9 cellular contexts compared by ENCODE assay signal in genomic region chr9:37197158-37198033, GRCh38.
DNase-seq lines count a peak whose midpoint lies in the region; ATAC-seq, FAIRE-seq and TF ChIP-seq lines count a peak whose summit lies in the region.
"Had no signal": no experiment of that assay in that cellular context is flagged by ENCODE, and none has a peak within 500 bp of the region (broad histone marks: within the 10 kb centered on the region; RNA-seq: fewer than 3 reads in every experiment).

No MANE protein-coding gene starts in this region.

- peaks cover 46% of the 10 kb centered on the region for H3K4me1 Mint-ChIP-seq in activated CD4-positive, alpha-beta memory T cell treated with anti-CD3 and anti-CD28 coated beads for 36 hours (ENCODE audit: low read depth)
- H3K4me1 Mint-ChIP-seq in activated CD4-positive, alpha-beta memory T cell treated with anti-CD3 and anti-CD28 coated beads, Interleukin-2, amount 10 ng/mL, durations not matched to agents 7 days and 5 days: peaks cover 45% of the 10 kb centered on the region

- intact Hi-C loops in activated CD4-positive, alpha-beta memory T cell treated with anti-CD3 and anti-CD28 coated beads for 36 hours (cut with micrococcal nuclease): loop anchor here (1.0 kb wide), 1 partner anchor 10 kb away; no protein-coding TSS in a partner anchor
- intact Hi-C loops in colonic mucosa (cut with DNase I): no loop called here

- ATAC-seq in HG03159 (IDR thresholded peaks at IDR 0.05; ENCODE audit: unreplicated experiment): peak; percentile 58

- H3K27ac ChIP-seq in small intestine (ENCODE audit: low read depth in 1 of 2, low read length in 1 of 2): no peak overlapping the region
- no peak overlapping the region for H3K27ac ChIP-seq in colonic mucosa
- H3K27ac ChIP-seq: C4-2B had no signal

- peaks cover 0 to 7% of the 10 kb centered on the region in 2 donors for H3K4me1 ChIP-seq in small intestine (ENCODE audit: control insufficient read depth in 2 of 2, insufficient read depth in 1 of 2, low read depth in 1 of 2, low read length in 1 of 2)
- H3K4me1 ChIP-seq in colonic mucosa: no peaks in the 10 kb centered on the region

- no peak overlapping the region for H3K9ac ChIP-seq in colonic mucosa (ENCODE audit: low read depth in 2 of 2, low read length in 2 of 2)

- H3K27ac Mint-ChIP-seq in activated CD4-positive, alpha-beta memory T cell treated with anti-CD3 and anti-CD28 coated beads for 36 hours: peak overlapping the region; percentile 77
- no peak overlapping the region for H3K27ac Mint-ChIP-seq in activated CD4-positive, alpha-beta memory T cell treated with anti-CD3 and anti-CD28 coated beads, Interleukin-2, amount 10 ng/mL, durations not matched to agents 7 days and 5 days

- no peak overlapping the region for H3K4me3 ChIP-seq in small intestine (ENCODE audit: low read depth in 1 of 2, low read length in 2 of 2)
- no peak overlapping the region for H3K4me3 ChIP-seq in colonic mucosa

- CTCF ChIA-PET in activated CD4-positive, alpha-beta memory T cell treated with anti-CD3 and anti-CD28 coated beads for 36 hours (lab: Charles Lee): no interaction called here
- CTCF ChIA-PET in activated CD4-positive, alpha-beta memory T cell treated with anti-CD3 and anti-CD28 coated beads, Interleukin-2, amount 10 ng/mL, durations not matched to agents 7 days and 5 days (lab: Charles Lee): no interaction called here

- no peak for TF ChIP-seq CTCF in colonic mucosa (IDR thresholded peaks at IDR 0.05)

- no peaks in the 10 kb centered on the region for H3K36me3 ChIP-seq in small intestine (ENCODE audit: control insufficient read depth in 2 of 2, insufficient read depth in 2 of 2, low read length in 2 of 2)
- H3K36me3 ChIP-seq in colonic mucosa: no peaks in the 10 kb centered on the region

- no peak for FAIRE-seq in small intestine (lab: Jason Lieb, UNC)

- WGBS in small intestine, 3 donors: 46 to 76% (median 49%) methylated on average over 4 of the region's 4 CpGs

- DNase-seq in activated CD4-positive, alpha-beta memory T cell treated with anti-CD3 and anti-CD28 coated beads for 36 hours: no peak
- no peak for DNase-seq in activated CD4-positive, alpha-beta memory T cell treated with anti-CD3 and anti-CD28 coated beads, Interleukin-2, amount 10 ng/mL, durations not matched to agents 7 days and 5 days
- DNase-seq in RPMI8226 (peak; percentile 66), hepatic stellate cell (ENCODE audit: low spot score) (peak; percentile 17), GM19240 (ENCODE audit: insufficient read length, low spot score) (no peak), small intestine (no peak), colonic mucosa (no peak)

- no peaks in the 10 kb centered on the region for H3K9me3 Mint-ChIP-seq in activated CD4-positive, alpha-beta memory T cell treated with anti-CD3 and anti-CD28 coated beads for 36 hours
- no peaks in the 10 kb centered on the region for H3K9me3 Mint-ChIP-seq in activated CD4-positive, alpha-beta memory T cell treated with anti-CD3 and anti-CD28 coated beads, Interleukin-2, amount 10 ng/mL, durations not matched to agents 7 days and 5 days

- peaks cover 14% of the 10 kb centered on the region for H3K36me3 Mint-ChIP-seq in activated CD4-positive, alpha-beta memory T cell treated with anti-CD3 and anti-CD28 coated beads for 36 hours
- H3K36me3 Mint-ChIP-seq in activated CD4-positive, alpha-beta memory T cell treated with anti-CD3 and anti-CD28 coated beads, Interleukin-2, amount 10 ng/mL, durations not matched to agents 7 days and 5 days (ENCODE audit: low read depth): peaks cover 29% of the 10 kb centered on the region

- POLR2A ChIA-PET in activated CD4-positive, alpha-beta memory T cell treated with anti-CD3 and anti-CD28 coated beads for 36 hours (lab: Charles Lee): no interaction called here
- POLR2A ChIA-PET in activated CD4-positive, alpha-beta memory T cell treated with anti-CD3 and anti-CD28 coated beads, Interleukin-2, amount 10 ng/mL, durations not matched to agents 7 days and 5 days (lab: Charles Lee): interaction anchor here (1.0 to 1.2 kb wide), 2 partner anchors 9 to 77 kb away, joined by 5 read pairs; partner anchors contain the start of gene ZCCHC7

- H3K9me3 ChIP-seq in small intestine (ENCODE audit: control insufficient read depth, low read depth) (no peaks in the 10 kb centered on the region), colonic mucosa (no peaks in the 10 kb centered on the region)

- H3K27me3 Mint-ChIP-seq in activated CD4-positive, alpha-beta memory T cell treated with anti-CD3 and anti-CD28 coated beads for 36 hours: no peaks in the 10 kb centered on the region
- H3K27me3 Mint-ChIP-seq in activated CD4-positive, alpha-beta memory T cell treated with anti-CD3 and anti-CD28 coated beads, Interleukin-2, amount 10 ng/mL, durations not matched to agents 7 days and 5 days: no peaks in the 10 kb centered on the region

- peak overlapping the region; percentile 8 for H3K4me3 Mint-ChIP-seq in activated CD4-positive, alpha-beta memory T cell treated with anti-CD3 and anti-CD28 coated beads for 36 hours
- no peak overlapping the region for H3K4me3 Mint-ChIP-seq in activated CD4-positive, alpha-beta memory T cell treated with anti-CD3 and anti-CD28 coated beads, Interleukin-2, amount 10 ng/mL, durations not matched to agents 7 days and 5 days

- no peaks in the 10 kb centered on the region for H3K27me3 ChIP-seq in small intestine (ENCODE audit: control insufficient read depth in 2 of 2, insufficient read depth in 2 of 2, low read length in 2 of 2)
- no peaks in the 10 kb centered on the region for H3K27me3 ChIP-seq in colonic mucosa

Comparison
In these comparisons a context has a peak if more than half of its experiments do, and no peak if none do; other contexts are left out.
1. DNase-seq: peak in RPMI8226 (single experiment) and hepatic stellate cell (single experiment); none in activated CD4-positive, alpha-beta memory T cell treated with anti-CD3 and anti-CD28 coated beads for 36 hours (single experiment), activated CD4-positive, alpha-beta memory T cell treated with anti-CD3 and anti-CD28 coated beads, Interleukin-2, amount 10 ng/mL, durations not matched to agents 7 days and 5 days (single experiment), GM19240 (single experiment), small intestine (single experiment) and colonic mucosa (single experiment).